Comparison of ENCODE assay signal across 18 cellular contexts in the genomic region with DNA sequence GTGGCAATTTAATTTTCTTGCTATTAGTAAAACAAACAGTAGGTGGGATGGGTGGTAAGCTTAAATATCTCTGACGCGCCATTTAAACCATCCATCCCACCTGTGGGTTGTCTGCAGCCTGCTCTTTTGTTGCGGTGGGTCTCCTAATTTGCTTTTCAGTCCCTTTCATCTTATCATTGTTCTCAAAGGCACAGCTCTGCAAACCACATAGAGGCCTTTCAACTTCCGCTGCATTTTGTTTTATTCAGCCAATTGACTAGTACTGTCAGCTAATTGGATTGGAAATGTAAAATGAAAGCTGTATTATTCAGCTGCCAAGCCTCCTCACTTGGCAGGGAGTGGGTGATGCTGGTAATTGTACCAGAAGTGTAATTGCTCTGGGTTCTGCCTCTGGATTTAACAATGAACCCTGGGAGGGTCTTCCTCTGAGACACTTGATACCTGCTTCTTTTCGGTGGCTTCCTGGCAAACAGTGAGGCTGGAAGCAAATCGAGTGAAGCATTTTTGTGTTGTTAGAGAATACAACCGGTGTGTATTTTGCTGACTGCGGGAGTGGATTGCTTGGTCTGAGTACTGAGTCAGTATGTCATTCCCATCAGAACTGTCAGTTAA.
DNase-seq lines count a peak whose midpoint lies in the region; ATAC-seq and TF ChIP-seq lines count a peak whose summit lies in the region.
"Had no signal": no experiment of that assay in that cellular context is flagged by ENCODE, and none has a peak within 500 bp of the region (broad histone marks: within the 10 kb centered on the region; RNA-seq: fewer than 3 reads in every experiment).

No MANE protein-coding gene starts in this region.

- TF ChIP-seq CTCF in GM13977 (IDR thresholded peaks at IDR 0.05; ENCODE audit: extremely low read depth, insufficient read depth, missing control alignments) (no peak), endothelial cell (IDR thresholded peaks at IDR 0.05; ENCODE audit: unreplicated experiment) (no peak)

- peaks cover 5% of the 10 kb centered on the region for H3K9me3 Mint-ChIP-seq in endothelial cell (ENCODE audit: unreplicated experiment)

- peaks cover 1% of the 10 kb centered on the region for H3K27me3 Mint-ChIP-seq in endothelial cell (ENCODE audit: unreplicated experiment)

- no peak overlapping the region for H3K4me3 Mint-ChIP-seq in endothelial cell (ENCODE audit: unreplicated experiment)
- H3K4me3 Mint-ChIP-seq: activated naive CD8-positive, alpha-beta T cell; memory B cell had no signal

- H3K36me3 Mint-ChIP-seq in endothelial cell (ENCODE audit: low read depth, unreplicated experiment): peaks cover 4% of the 10 kb centered on the region

- in situ Hi-C loops in GM13977 (cut with MboI; ENCODE audit: low pct_unique_long_range_greater_than_20kb, low sequenced_read_pairs, unreplicated experiment): no loop called here

- peaks cover 17% of the 10 kb centered on the region for H3K4me1 Mint-ChIP-seq in endothelial cell (ENCODE audit: unreplicated experiment)
- H3K4me1 Mint-ChIP-seq: memory B cell had no signal

- H3K27ac Mint-ChIP-seq in endothelial cell (ENCODE audit: unreplicated experiment): no peak overlapping the region
- H3K27ac Mint-ChIP-seq: activated naive CD8-positive, alpha-beta T cell; memory B cell had no signal

- DNase-seq in DMS79 (lab: John Stamatoyannopoulos, UW): peak; percentile 86
- DNase-seq in NCI-H1417 treated with DMSO at 0.1 percent for 48 hours (lab: John Stamatoyannopoulos, UW): peak; percentile 12
- DNase-seq in NCI-H69 (lab: John Stamatoyannopoulos, UW): peak; percentile 93
- DNase-seq in left kidney (ENCODE audit: low read depth, low spot score): peak; percentile 66
- no peak for DNase-seq in NCI-H2227 treated with DMSO at 0.1 percent for 48 hours (lab: John Stamatoyannopoulos, UW)
- no peak for DNase-seq in GM13977 (ENCODE audit: low spot score)
- DNase-seq in endothelial cell (ENCODE audit: low spot score): no peak
- DNase-seq: activated CD4-positive, alpha-beta T cell treated with anti-CD3 and anti-CD28 coated beads for 4 hours; activated T-cell treated with anti-CD3 and anti-CD28 coated beads for 4 hours; effector CD8-positive, alpha-beta T cell; HCEC 1CT; Kasumi-1; NCI-H526; ovary; spleen had no signal

- ATAC-seq in GM21367 (IDR thresholded peaks at IDR 0.05; ENCODE audit: unreplicated experiment): no peak

Comparison
In these comparisons a context has a peak if more than half of its experiments do, and no peak if none do; other contexts are left out.
1. DNase-seq: peak in DMS79 (single experiment), NCI-H1417 treated with DMSO at 0.1 percent for 48 hours (single experiment), NCI-H69 (single experiment) and left kidney (single experiment); none in NCI-H2227 treated with DMSO at 0.1 percent for 48 hours (single experiment), GM13977 (single experiment) and endothelial cell (single experiment).